In the genomic region with DNA sequence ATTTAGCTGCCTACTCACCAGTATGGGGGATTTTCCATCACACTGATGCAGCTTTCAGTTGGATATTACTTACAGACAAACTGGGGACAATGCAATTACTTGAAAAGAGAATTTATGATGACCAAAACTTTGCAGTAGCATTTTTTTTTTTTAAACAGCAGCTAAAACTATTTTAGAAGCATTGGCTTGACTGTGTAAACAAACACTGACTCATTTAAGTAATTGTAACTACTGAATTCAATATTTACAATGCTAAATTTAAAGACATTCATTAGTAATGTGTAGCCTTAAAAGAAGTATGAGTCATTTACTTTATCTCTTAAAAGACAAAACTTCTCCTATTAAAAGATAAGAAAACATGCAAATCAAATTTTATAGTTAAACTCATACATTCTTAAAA, we compare ENCODE assay signal across 20 cellular contexts.
DNase-seq lines count a peak whose midpoint lies in the region; ATAC-seq, FAIRE-seq and TF ChIP-seq lines count a peak whose summit lies in the region.
"Had no signal": no experiment of that assay in that cellular context is flagged by ENCODE, and none has a peak within 500 bp of the region (broad histone marks: within the 10 kb centered on the region; RNA-seq: fewer than 3 reads in every experiment).

No MANE protein-coding gene starts in this region.

- H3K36me3 ChIP-seq in Panc1 (ENCODE audit: control insufficient read depth, insufficient read depth, low read length) (no peaks in the 10 kb centered on the region), small intestine (ENCODE audit: control insufficient read depth in 2 of 2, insufficient read depth in 2 of 2, low read length in 2 of 2) (no peaks in the 10 kb centered on the region)

- H3K4me1 ChIP-seq in Panc1 (ENCODE audit: control insufficient read depth, insufficient read depth, low read length) (no peaks in the 10 kb centered on the region), small intestine (ENCODE audit: control insufficient read depth in 2 of 2, insufficient read depth in 1 of 2, low read depth in 1 of 2, low read length in 1 of 2) (no peaks in the 10 kb centered on the region)

- no TSS peak for BruUV-seq in Panc1 (replicated peaks; lab: Mats Ljungman, UMichigan)

- DNase-seq in Panc1 (ENCODE audit: low read depth, low spot score) = peak; percentile 8
- DNase-seq in small intestine = no peak
- no peak for DNase-seq in NCI-H345 (lab: John Stamatoyannopoulos, UW)
- DNase-seq in stimulated activated naive CD8-positive, alpha-beta T cell treated with anti-CD3 and anti-CD28 coated beads, Interleukin-15, amount 100 ng/mL, for 72 hours = no peak
- DNase-seq: CD4-positive, alpha-beta T cell; DMS79 treated with DMSO at 0.1 percent for 48 hours; HCEC 1CT; MV-4-11; NCI-H1436; NCI-H2081; NCI-H2227 treated with DMSO at 0.1 percent for 48 hours; NCI-H526 had no signal

- no peaks in the 10 kb centered on the region for H3K27me3 Mint-ChIP-seq in stimulated activated naive CD8-positive, alpha-beta T cell treated with anti-CD3 and anti-CD28 coated beads, Interleukin-15, amount 100 ng/mL, for 72 hours
- H3K27me3 Mint-ChIP-seq: B cell; CD4-positive, alpha-beta T cell; IgD-negative memory B cell had no signal

- H3K27ac ChIP-seq in Panc1 (ENCODE audit: low read length) (no peak overlapping the region), small intestine (ENCODE audit: low read depth in 1 of 2, low read length in 1 of 2) (no peak overlapping the region)

- TF ChIP-seq CTCF in Panc1 (IDR thresholded peaks at IDR 0.05) = no peak

- no peak overlapping the region for H3K4me3 ChIP-seq in Panc1 (ENCODE audit: low read depth in 2 of 2, low read length in 2 of 2)
- H3K4me3 ChIP-seq in small intestine (ENCODE audit: low read depth in 1 of 2, low read length in 2 of 2) = no peak overlapping the region

- H3K27ac Mint-ChIP-seq in stimulated activated naive CD8-positive, alpha-beta T cell treated with anti-CD3 and anti-CD28 coated beads, Interleukin-15, amount 100 ng/mL, for 72 hours = no peak overlapping the region
- H3K27ac Mint-ChIP-seq: B cell; CD4-positive, alpha-beta T cell; IgD-negative memory B cell had no signal

- in situ Hi-C loops in Panc1 (cut with HindIII; ENCODE audit: low pct_unique_long_range_greater_than_20kb, low sequenced_read_pairs) = no loop called here

- intact Hi-C loops in Panc1 (cut with micrococcal nuclease; ENCODE audit: unreplicated experiment) = no loop called here

- FAIRE-seq in small intestine (lab: Jason Lieb, UNC) = peak; percentile 30
- FAIRE-seq: G401.6, GM12892 had no signal

- H3K4me1 Mint-ChIP-seq in stimulated activated naive CD8-positive, alpha-beta T cell treated with anti-CD3 and anti-CD28 coated beads, Interleukin-15, amount 100 ng/mL, for 72 hours = no peaks in the 10 kb centered on the region
- H3K4me1 Mint-ChIP-seq: B cell, IgD-negative memory B cell had no signal

- POLR2A ChIA-PET in Panc1 (lab: Charles Lee) = interaction anchor here (0.7 kb wide), 1 partner anchor 308 kb away, joined by 4 read pairs; no protein-coding TSS in a partner anchor

- CTCF ChIA-PET in Panc1 (lab: Charles Lee) = no interaction called here

- ATAC-seq in GM19023 (IDR thresholded peaks at IDR 0.05; ENCODE audit: unreplicated experiment) (peak; percentile 54), HG03439 (IDR thresholded peaks at IDR 0.05; ENCODE audit: unreplicated experiment) (peak; percentile 94), Panc1 (no peak), GM21619 (IDR thresholded peaks at IDR 0.05; ENCODE audit: unreplicated experiment) (no peak), HG03342 (IDR thresholded peaks at IDR 0.05; ENCODE audit: unreplicated experiment) (no peak)
- no peak for ATAC-seq in stimulated activated naive CD8-positive, alpha-beta T cell treated with anti-CD3 and anti-CD28 coated beads, Interleukin-15, amount 100 ng/mL, for 72 hours

- H3K4me3 Mint-ChIP-seq in stimulated activated naive CD8-positive, alpha-beta T cell treated with anti-CD3 and anti-CD28 coated beads, Interleukin-15, amount 100 ng/mL, for 72 hours = no peak overlapping the region
- H3K4me3 Mint-ChIP-seq: B cell; CD4-positive, alpha-beta T cell; IgD-negative memory B cell had no signal

- H3K9me3 Mint-ChIP-seq in stimulated activated naive CD8-positive, alpha-beta T cell treated with anti-CD3 and anti-CD28 coated beads, Interleukin-15, amount 100 ng/mL, for 72 hours = peaks cover 0 to 7% of the 10 kb centered on the region in 2 donors

- no peaks in the 10 kb centered on the region for H3K27me3 ChIP-seq in Panc1 (ENCODE audit: control insufficient read depth, insufficient read depth, low read length)
- H3K27me3 ChIP-seq in small intestine (ENCODE audit: control insufficient read depth in 2 of 2, insufficient read depth in 2 of 2, low read length in 2 of 2) = no peaks in the 10 kb centered on the region

- H3K9me3 ChIP-seq in Panc1 (ENCODE audit: control insufficient read depth, insufficient read depth, low read depth, low read length) (no peaks in the 10 kb centered on the region), small intestine (ENCODE audit: control insufficient read depth, low read depth) (no peaks in the 10 kb centered on the region)

Comparison
In these comparisons a context has a peak if more than half of its experiments do, and no peak if none do; other contexts are left out.
1. ATAC-seq: peak in GM19023 (single experiment) and HG03439 (single experiment); none in Panc1 (single experiment), GM21619 (single experiment), HG03342 (single experiment) and stimulated activated naive CD8-positive, alpha-beta T cell treated with anti-CD3 and anti-CD28 coated beads, Interleukin-15, amount 100 ng/mL, for 72 hours (single experiment).